ENCODE assay signal across 9 cellular contexts in genomic region chr12:95548539-95549391, GRCh38. TPM values are rescaled to one million over a fixed set of nuclear protein-coding genes. Genes with fewer than 3 reads are reported as not detected.
DNase-seq lines count a peak whose midpoint lies in the region; ATAC-seq and TF ChIP-seq lines count a peak whose summit lies in the region.
"Had no signal": no experiment of that assay in that cellular context is flagged by ENCODE, and none has a peak within 500 bp of the region (broad histone marks: within the 10 kb centered on the region; RNA-seq: fewer than 3 reads in every experiment).

No MANE protein-coding gene starts in this region.

- H3K4me3 ChIP-seq in ACC112 (ENCODE audit: low read depth, low read length) (peak overlapping the region; percentile 74), coronary artery (peak overlapping the region; percentile 92), lower leg skin (ENCODE audit: low read depth, poor library complexity, severe bottlenecking) (peak overlapping the region; percentile 76)

- TF ChIP-seq CTCF in coronary artery (IDR thresholded peaks at IDR 0.05) (no peak), lower leg skin (IDR thresholded peaks at IDR 0.05) (no peak)

- 14 to 24% methylated on average over 20 to 28 of the region's 98 CpGs for WGBS in lower leg skin, 2 donors

- intact Hi-C loops in lower leg skin (cut with DNase I; ENCODE audit: low total_unique reads), result no loop called here

- peaks cover 4% of the 10 kb centered on the region; the same call in 1 of the 2 replicates for H3K36me3 ChIP-seq in ACC112 (ENCODE audit: insufficient read depth, low read length)

- peaks cover 49% of the 10 kb centered on the region for H3K27me3 ChIP-seq in ACC112 (ENCODE audit: insufficient read depth, low read length)

- peak; percentile 70 for DNase-seq in activated CD4-positive, alpha-beta T cell treated with anti-CD3 and anti-CD28 coated beads for 48 hours
- peak; percentile 77 for DNase-seq in coronary artery (ENCODE audit: low spot score)
- DNase-seq in lower leg skin (ENCODE audit: low spot score in 2 of 2), result peak; percentile 27 to 92
- peak; percentile 71 for DNase-seq in stimulated activated CD4-positive, alpha-beta T cell treated with anti-CD3 and anti-CD28 coated beads, Interleukin-4, amount 100 ng/mL, for 24 hours
- no peak for DNase-seq in NCI-H1048 (lab: John Stamatoyannopoulos, UW)
- DNase-seq in DMS153 (lab: John Stamatoyannopoulos, UW), result no peak

- no peaks in the 10 kb centered on the region for H3K4me1 ChIP-seq in ACC112 (ENCODE audit: control insufficient read depth, insufficient read depth, low read length, unreplicated experiment)

- H3K27ac ChIP-seq in ACC112 (ENCODE audit: low read depth, low read length) (no peak overlapping the region), coronary artery (peak overlapping the region; percentile 38 to 78)

- no peak for TF ChIP-seq POLR2A in lower leg skin (IDR thresholded peaks at IDR 0.05)

- ATAC-seq in HG02885 (IDR thresholded peaks at IDR 0.05; ENCODE audit: poor library complexity, unreplicated experiment), result peak; percentile 43

- H2AFZ ChIP-seq in ACC112 (ENCODE audit: low read length, unreplicated experiment), result peak overlapping the region; percentile 54

- H3K79me2 ChIP-seq in ACC112 (ENCODE audit: control insufficient read depth, insufficient read depth, low read length, unreplicated experiment), result no peaks in the 10 kb centered on the region

RNA-seq across cellular contexts. Expression of gene USP44, which starts 2.5 kb away (rescaled TPM):
- total RNA-seq in lower leg skin, result 1 to 10 TPM in 1 of 4 donors, under 1 TPM in 3; 0.42 to 1.6 (median 0.63) TPM
- total RNA-seq: myocyte had no signal

Comparison
In these comparisons a context has a peak if more than half of its experiments do, and no peak if none do; other contexts are left out.
1. DNase-seq: peak in activated CD4-positive, alpha-beta T cell treated with anti-CD3 and anti-CD28 coated beads for 48 hours (single experiment), coronary artery (single experiment), lower leg skin (2 of 2) and stimulated activated CD4-positive, alpha-beta T cell treated with anti-CD3 and anti-CD28 coated beads, Interleukin-4, amount 100 ng/mL, for 24 hours (single experiment); none in NCI-H1048 (single experiment) and DMS153 (single experiment).
2. Peak in every context shown above with its lines, with median percentiles within 50 percentile points of each other: H3K4me3 ChIP-seq.